In the genomic region with DNA sequence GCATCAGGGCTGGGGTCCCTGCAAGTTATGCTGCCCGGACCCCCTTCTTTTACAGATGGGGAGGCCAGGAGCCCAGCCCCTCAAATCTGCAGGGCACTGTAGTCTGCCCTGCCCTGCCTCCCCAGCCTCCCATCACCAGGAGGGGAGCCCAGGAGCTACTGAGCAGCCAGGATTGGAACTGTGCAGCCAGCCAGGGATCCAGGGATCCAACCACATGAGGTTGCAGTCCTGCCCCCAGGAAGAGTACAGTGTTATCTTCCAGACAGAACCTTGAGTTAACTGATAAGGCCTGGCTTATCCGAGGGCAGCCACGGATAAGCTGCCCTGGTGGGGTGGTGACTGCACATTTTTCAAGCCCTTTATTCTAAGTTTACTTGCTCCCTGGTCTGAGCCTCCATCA, we compare ENCODE assay signal across 16 cellular contexts.
"Had no signal": no experiment of that assay in that cellular context is flagged by ENCODE, and none has a peak within 500 bp of the region (broad histone marks: within the 10 kb centered on the region; RNA-seq: fewer than 3 reads in every experiment).

No MANE protein-coding gene starts in this region.

- H3K4me3 Mint-ChIP-seq: activated naive CD4-positive, alpha-beta T cell treated with anti-CD3 and anti-CD28 coated beads, Interleukin-2, amount 10 ng/mL, durations not matched to agents 7 days and 5 days; natural killer cell treated with Interleukin-12 subunit alpha and Interleukin-12 subunit beta and Interleukin-15 and Interleukin-18, amount 100 ng/mL, for 72 hours; type B pancreatic cell had no signal

- H3K9me3 Mint-ChIP-seq: activated naive CD4-positive, alpha-beta T cell treated with anti-CD3 and anti-CD28 coated beads, Interleukin-2, amount 10 ng/mL, durations not matched to agents 7 days and 5 days; activated T-helper 2 cell treated with anti-CD3 and anti-CD28 coated beads, Interferon-gamma antibody, Interleukin-2, Interleukin-4, amounts not matched to agents 10 μg/mL and 5 μg/mL and 100 μg/mL, durations not matched to agents 14 hours and 24 hours and 36 hours; natural killer cell treated with Interleukin-12 subunit alpha and Interleukin-12 subunit beta and Interleukin-15 and Interleukin-18, amount 100 ng/mL, for 72 hours; type B pancreatic cell had no signal

- H3K27ac Mint-ChIP-seq: activated naive CD4-positive, alpha-beta T cell treated with anti-CD3 and anti-CD28 coated beads, Interleukin-2, amount 10 ng/mL, durations not matched to agents 7 days and 5 days; activated T-helper 2 cell treated with anti-CD3 and anti-CD28 coated beads, Interferon-gamma antibody, Interleukin-2, Interleukin-4, amounts not matched to agents 10 μg/mL and 5 μg/mL and 100 μg/mL, durations not matched to agents 14 hours and 24 hours and 36 hours; natural killer cell treated with Interleukin-12 subunit alpha and Interleukin-12 subunit beta and Interleukin-15 and Interleukin-18, amount 100 ng/mL, for 72 hours; progenitor cell of endocrine pancreas; type B pancreatic cell had no signal

- H3K4me3 ChIP-seq: hepatocyte, skin epidermis had no signal

- H2AFZ ChIP-seq: hepatocyte had no signal

- H3K4me2 ChIP-seq: hepatocyte had no signal

- H3K27me3 ChIP-seq: hepatocyte had no signal

- H3K4me1 Mint-ChIP-seq: activated naive CD4-positive, alpha-beta T cell treated with anti-CD3 and anti-CD28 coated beads, Interleukin-2, amount 10 ng/mL, durations not matched to agents 7 days and 5 days had no signal

- H3K27me3 Mint-ChIP-seq: progenitor cell of endocrine pancreas had no signal

- H3K79me2 ChIP-seq: hepatocyte had no signal

- H3K36me3 Mint-ChIP-seq: activated naive CD4-positive, alpha-beta T cell treated with anti-CD3 and anti-CD28 coated beads, Interleukin-2, amount 10 ng/mL, durations not matched to agents 7 days and 5 days; natural killer cell treated with Interleukin-12 subunit alpha and Interleukin-12 subunit beta and Interleukin-15 and Interleukin-18, amount 100 ng/mL, for 72 hours; type B pancreatic cell had no signal

- DNase-seq: activated CD4-positive, alpha-beta T cell treated with anti-CD3 and anti-CD28 coated beads, Interleukin-2, amount 50 U/mL, for 48 hours; activated naive CD4-positive, alpha-beta T cell treated with anti-CD3 and anti-CD28 coated beads, Interleukin-2, amount 10 ng/mL, durations not matched to agents 7 days and 5 days; activated T-cell treated with anti-CD3 and anti-CD28 coated beads, Interleukin-2, amount 50 U/mL, for 1 hour; islet precursor cell; mesenchymal stem cell; right cardiac atrium; stimulated activated CD4-positive, alpha-beta T cell treated with anti-CD3 and anti-CD28 coated beads, Interleukin-4, amount 100 ng/mL, for 24 hours; stimulated activated CD8-positive, alpha-beta memory T cell treated with anti-CD3 and anti-CD28 coated beads, Interleukin-4, amount 100 ng/mL, for 48 hours; stimulated activated naive CD4-positive, alpha-beta T cell treated with Interleukin-2 at 50 U/mL for 16 hours had no signal

- H3K27ac ChIP-seq: hepatocyte, skin epidermis, VCaP had no signal
